Comparison of ENCODE assay signal across 21 cellular contexts in genomic region chr1:53781654-53782053, GRCh38. TPM values are rescaled to one million over a fixed set of nuclear protein-coding genes. Genes with fewer than 3 reads are reported as not detected.
DNase-seq lines count a peak whose midpoint lies in the region; ATAC-seq and TF ChIP-seq lines count a peak whose summit lies in the region.
"Had no signal": no experiment of that assay in that cellular context is flagged by ENCODE, and none has a peak within 500 bp of the region (broad histone marks: within the 10 kb centered on the region; RNA-seq: fewer than 3 reads in every experiment).

No MANE protein-coding gene starts in this region.

- ATAC-seq in HG03135 (IDR thresholded peaks at IDR 0.05; ENCODE audit: unreplicated experiment) (no peak), HG03469 (IDR thresholded peaks at IDR 0.05; ENCODE audit: unreplicated experiment) (no peak), GM21786 (IDR thresholded peaks at IDR 0.05; ENCODE audit: unreplicated experiment) (no peak)
- ATAC-seq: activated CD8-positive, alpha-beta memory T cell treated with anti-CD3 and anti-CD28 coated beads, Interleukin-2, amount 10 ng/mL, durations not matched to agents 7 days and 5 days; HepG2 had no signal

- peaks cover 11% of the 10 kb centered on the region for H3K36me3 Mint-ChIP-seq in osteocyte (ENCODE audit: unreplicated experiment)

- peaks cover 10% of the 10 kb centered on the region for H3K4me1 Mint-ChIP-seq in osteocyte (ENCODE audit: unreplicated experiment)
- H3K4me1 Mint-ChIP-seq: nephron had no signal

- H3K27ac Mint-ChIP-seq in osteocyte (ENCODE audit: unreplicated experiment), result peak overlapping the region; percentile 48
- H3K27ac Mint-ChIP-seq: activated CD8-positive, alpha-beta memory T cell treated with anti-CD3 and anti-CD28 coated beads, Interleukin-2, amount 10 ng/mL, durations not matched to agents 7 days and 5 days; activated T-helper 2 cell treated with anti-CD3 and anti-CD28 coated beads, Interferon-gamma antibody, Interleukin-2, Interleukin-4, amounts not matched to agents 10 μg/mL and 5 μg/mL and 100 μg/mL, durations not matched to agents 14 hours and 24 hours and 36 hours; nephron had no signal

- peak; percentile 44 for DNase-seq in GM04504 (ENCODE audit: low read depth)
- DNase-seq in RPMI7951 (ENCODE audit: low read depth), result peak; percentile 34
- peak; percentile 83 for DNase-seq in dedifferentiated amniotic fluid mesenchymal stem cell (ENCODE audit: extremely low spot score)
- DNase-seq in osteocyte (ENCODE audit: extremely low spot score, unreplicated experiment), result no peak
- DNase-seq: activated CD4-positive, CD25-positive, alpha-beta regulatory T cell treated with anti-CD3 and anti-CD28 coated beads, Interleukin-2, amount 50 U/mL, for 72 hours; activated CD8-positive, alpha-beta memory T cell treated with anti-CD3 and anti-CD28 coated beads, Interleukin-2, amount 10 ng/mL, durations not matched to agents 7 days and 5 days; amniotic stem cell; cerebellar nuclear complex; GOT3; mesenchymal stem cell; NCI-H2081; NCI-H526; SHP77 had no signal

- H3K4me3 Mint-ChIP-seq in osteocyte (ENCODE audit: unreplicated experiment), result no peak overlapping the region
- H3K4me3 Mint-ChIP-seq: activated CD8-positive, alpha-beta memory T cell treated with anti-CD3 and anti-CD28 coated beads, Interleukin-2, amount 10 ng/mL, durations not matched to agents 7 days and 5 days; nephron had no signal

- peaks cover 4% of the 10 kb centered on the region for H3K9me3 Mint-ChIP-seq in osteocyte (ENCODE audit: unreplicated experiment)
- H3K9me3 Mint-ChIP-seq: activated T-helper 2 cell treated with anti-CD3 and anti-CD28 coated beads, Interferon-gamma antibody, Interleukin-2, Interleukin-4, amounts not matched to agents 10 μg/mL and 5 μg/mL and 100 μg/mL, durations not matched to agents 14 hours and 24 hours and 36 hours; nephron had no signal

- no peaks in the 10 kb centered on the region for H3K27me3 Mint-ChIP-seq in osteocyte (ENCODE audit: unreplicated experiment)
- H3K27me3 Mint-ChIP-seq: activated CD8-positive, alpha-beta memory T cell treated with anti-CD3 and anti-CD28 coated beads, Interleukin-2, amount 10 ng/mL, durations not matched to agents 7 days and 5 days had no signal

- TF ChIP-seq CTCF in osteocyte (IDR thresholded peaks at IDR 0.05), result no peak

RNA-seq across cellular contexts. Expression of gene GLIS1, which starts 42.7 kb away (rescaled TPM):
- 1.3 and 1.9 TPM in 2 replicates for total RNA-seq in RPMI7951 (2014; rRNA removed; shearing (Covaris generic))
- total RNA-seq in osteocyte, result 38.0 and 38.3 TPM in 2 replicates
- total RNA-seq: activated CD8-positive, alpha-beta memory T cell treated with anti-CD3 and anti-CD28 coated beads, Interleukin-2, amount 10 ng/mL, durations not matched to agents 7 days and 5 days; activated T-helper 2 cell treated with anti-CD3 and anti-CD28 coated beads, Interferon-gamma antibody, Interleukin-2, Interleukin-4, amounts not matched to agents 10 μg/mL and 5 μg/mL and 100 μg/mL, durations not matched to agents 14 hours and 24 hours and 36 hours; frontal cortex; HepG2; T-helper 2 cell treated with Interferon-gamma antibody and Interleukin-4, amounts not matched to agents 100 ng/mL and 5 ng/mL, for 36 hours had no signal

RNA-seq across cellular contexts. Expression of gene NDC1, which starts 56.4 kb away (rescaled TPM):
- 67.2 and 83.9 TPM in 2 replicates for total RNA-seq in RPMI7951 (2014; rRNA removed; shearing (Covaris generic))
- total RNA-seq in osteocyte, result 9.8 and 10.7 TPM in 2 replicates

Comparison
In these comparisons a context has a peak if more than half of its experiments do, and no peak if none do; other contexts are left out.
1. RNA of gene GLIS1, which starts 42.7 kb away (total RNA-seq): 38.0 to 38.3 TPM in osteocyte; 1.3 to 1.9 TPM in RPMI7951; every median in the first group is over 10 times any median in the second.